15 cellular contexts compared by ENCODE assay signal in the genomic region with DNA sequence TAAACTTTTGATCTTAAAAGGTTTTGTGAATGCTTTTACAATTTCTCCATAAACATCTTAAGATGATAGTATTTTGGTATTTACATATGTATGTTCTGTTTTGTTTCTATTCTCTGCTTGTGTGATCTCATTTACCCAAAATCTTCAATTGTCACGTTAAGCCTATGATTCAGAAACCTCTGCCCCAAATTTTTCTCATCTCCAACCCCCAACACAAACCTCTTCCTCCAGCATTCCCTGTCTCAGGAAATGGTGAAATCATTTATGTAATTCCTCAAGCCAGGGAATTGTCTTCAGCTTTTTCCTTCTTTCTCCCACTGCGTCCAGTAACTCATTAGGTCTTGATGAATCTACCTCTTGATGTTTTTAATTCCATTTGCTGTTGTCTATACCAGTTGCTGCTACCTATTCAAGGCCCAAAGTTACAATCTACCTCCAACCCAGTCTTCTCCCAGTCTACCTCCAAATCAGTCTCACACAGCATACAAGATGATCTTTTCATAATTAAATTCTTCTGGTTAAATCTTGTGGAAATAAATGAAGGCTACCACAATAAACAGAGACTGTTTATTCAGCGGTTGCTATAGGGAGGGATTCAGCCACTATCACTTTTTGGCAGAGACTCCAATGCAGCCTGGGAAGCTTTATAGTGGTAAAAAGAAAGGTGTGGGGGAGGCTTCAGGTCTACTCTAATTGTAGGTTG. TPM values are rescaled to one million over a fixed set of nuclear protein-coding genes. Genes with fewer than 3 reads are reported as not detected.
A peak's percentile ranks its signal among the peaks of the same experiment; 100 is the strongest.
DNase-seq lines count a peak whose midpoint lies in the region; ATAC-seq and TF ChIP-seq lines count a peak whose summit lies in the region.
"Had no signal": no experiment of that assay in that cellular context is flagged by ENCODE, and none has a peak within 500 bp of the region (broad histone marks: within the 10 kb centered on the region; RNA-seq: fewer than 3 reads in every experiment).

No MANE protein-coding gene starts in this region.

- CTCF ChIA-PET in MCF 10A (lab: Yijun Ruan, JAX), result interaction anchor here (1.2 kb wide), 1 partner anchor 97 kb away, joined by 3 read pairs; no protein-coding TSS in a partner anchor

- no peak overlapping the region for H3K4me3 Mint-ChIP-seq in MCF 10A (ENCODE audit: unreplicated experiment)
- H3K4me3 Mint-ChIP-seq in effector memory CD8-positive, alpha-beta T cell, result no peak overlapping the region
- H3K4me3 Mint-ChIP-seq: activated CD4-positive, alpha-beta memory T cell treated with anti-CD3 and anti-CD28 coated beads for 36 hours had no signal

- WGBS in heart left ventricle, 4 donors, result 56 to 66% (median 62%) methylated on average over 3 of the region's 3 CpGs
- WGBS in transverse colon (ENCODE audit: low coverage in 1 of 2), 2 donors, result 52 to 69% methylated on average over 3 of the region's 3 CpGs

- in situ Hi-C loops in transverse colon (cut with MboI; ENCODE audit: low pct_ligation_motif_present in 1 of 4, low pct_unique_long_range_greater_than_20kb in 1 of 4, low sequenced_read_pairs in 3 of 4), result loop anchor here in 3 of 4 donors (25.0 kb wide), 1 partner anchor 88 kb away; a partner anchor contains a TSS

- H3K9me3 ChIP-seq in heart left ventricle (peaks cover 0 to under 1% (median 0%) of the 10 kb centered on the region in 12 donors), transverse colon (no peaks in the 10 kb centered on the region)
- H3K9me3 ChIP-seq: A549 had no signal

- intact Hi-C loops in left cardiac atrium (cut with DNase I) (no loop called here), heart left ventricle (cut with DNase I) (no loop called here), MCF 10A (cut with micrococcal nuclease) (no loop called here), transverse colon (cut with DNase I; ENCODE audit: low total_unique reads) (no loop called here)

- H3K27me3 ChIP-seq in heart left ventricle (peaks cover 0 to 6% (median 0%) of the 10 kb centered on the region in 9 donors), transverse colon (no peaks in the 10 kb centered on the region)

- BruUV-seq in MCF 10A (replicated peaks; lab: Mats Ljungman, UMichigan), result no TSS peak

- H3K4me1 ChIP-seq in heart left ventricle, result peaks cover 0 to 17% (median 9%) of the 10 kb centered on the region in 12 donors
- peaks cover 0 to 16% (median 9%) of the 10 kb centered on the region in 4 donors for H3K4me1 ChIP-seq in transverse colon

- H3K27ac ChIP-seq in heart left ventricle (peak overlapping the region in 2 of 12 donors; percentile 8 to 15), transverse colon (peak overlapping the region in 3 of 4 donors; percentile 10 to 13 (median 13))
- H3K27ac ChIP-seq: A549 had no signal

- TF ChIP-seq CTCF in heart left ventricle (IDR thresholded peaks at IDR 0.05) (no peak), MCF 10A (IDR thresholded peaks at IDR 0.05; ENCODE audit: unreplicated experiment) (no peak), transverse colon (IDR thresholded peaks at IDR 0.05) (no peak)

- H3K4me3 ChIP-seq in heart left ventricle (no peak overlapping the region), transverse colon (no peak overlapping the region)
- H3K4me3 ChIP-seq: A549 had no signal

- no peaks in the 10 kb centered on the region for H3K27me3 Mint-ChIP-seq in MCF 10A (ENCODE audit: insufficient read depth, unreplicated experiment)
- H3K27me3 Mint-ChIP-seq in effector memory CD8-positive, alpha-beta T cell, result peaks cover 36 to 54% of the 10 kb centered on the region in 2 donors

- no peaks in the 10 kb centered on the region for H3K36me3 ChIP-seq in heart left ventricle
- no peaks in the 10 kb centered on the region for H3K36me3 ChIP-seq in transverse colon

- no peaks in the 10 kb centered on the region for H3K36me3 Mint-ChIP-seq in MCF 10A (ENCODE audit: insufficient read depth, unreplicated experiment)
- H3K36me3 Mint-ChIP-seq in effector memory CD8-positive, alpha-beta T cell (ENCODE audit: insufficient read depth), result no peaks in the 10 kb centered on the region
- H3K36me3 Mint-ChIP-seq: activated CD4-positive, alpha-beta memory T cell treated with anti-CD3 and anti-CD28 coated beads for 36 hours had no signal

- ATAC-seq in left cardiac atrium (peak; percentile 56 to 81), heart left ventricle (no peak), HG02973 (IDR thresholded peaks at IDR 0.05; ENCODE audit: unreplicated experiment) (no peak)
- ATAC-seq in effector memory CD8-positive, alpha-beta T cell (replicated peaks), result no peak
- ATAC-seq: A549, Panc1 had no signal

- POLR2A ChIA-PET in MCF 10A (lab: Yijun Ruan, JAX), result no interaction called here

- peaks cover 12% of the 10 kb centered on the region for H3K4me1 Mint-ChIP-seq in MCF 10A (ENCODE audit: insufficient read depth, unreplicated experiment)
- H3K4me1 Mint-ChIP-seq in effector memory CD8-positive, alpha-beta T cell (ENCODE audit: low read depth in 2 of 2), result peaks cover 6% of the 10 kb centered on the region in 2 donors

- H3K27ac Mint-ChIP-seq in MCF 10A (ENCODE audit: low read depth, unreplicated experiment), result no peak overlapping the region
- no peak overlapping the region for H3K27ac Mint-ChIP-seq in effector memory CD8-positive, alpha-beta T cell
- H3K27ac Mint-ChIP-seq: activated CD4-positive, alpha-beta memory T cell treated with anti-CD3 and anti-CD28 coated beads for 36 hours; activated T-helper 2 cell treated with anti-CD3 and anti-CD28 coated beads, Interferon-gamma antibody, Interleukin-2, Interleukin-4, amounts not matched to agents 10 μg/mL and 5 μg/mL and 100 μg/mL, durations not matched to agents 14 hours and 24 hours and 36 hours had no signal

- TF ChIP-seq EP300 in transverse colon (IDR thresholded peaks at IDR 0.05; ENCODE audit: low read depth), result no peak

- H3K9me3 Mint-ChIP-seq in MCF 10A (ENCODE audit: unreplicated experiment), result no peaks in the 10 kb centered on the region
- H3K9me3 Mint-ChIP-seq in effector memory CD8-positive, alpha-beta T cell, result no peaks in the 10 kb centered on the region
- H3K9me3 Mint-ChIP-seq: activated CD4-positive, alpha-beta memory T cell treated with anti-CD3 and anti-CD28 coated beads for 36 hours; activated T-helper 2 cell treated with anti-CD3 and anti-CD28 coated beads, Interferon-gamma antibody, Interleukin-2, Interleukin-4, amounts not matched to agents 10 μg/mL and 5 μg/mL and 100 μg/mL, durations not matched to agents 14 hours and 24 hours and 36 hours had no signal

- DNase-seq in left cardiac atrium, result no peak
- no peak for DNase-seq in heart left ventricle
- DNase-seq in MCF 10A (ENCODE audit: unreplicated experiment), result peak; percentile 43
- peak; percentile 42 for DNase-seq in kidney tubule cell (ENCODE audit: low spot score)
- no peak for DNase-seq in transverse colon
- DNase-seq in effector memory CD8-positive, alpha-beta T cell, result no peak
- DNase-seq in NCI-H146 treated with DMSO at 0.1 percent for 48 hours (lab: John Stamatoyannopoulos, UW; ENCODE audit: unreplicated experiment), result no peak
- DNase-seq: activated CD4-positive, alpha-beta memory T cell treated with anti-CD3 and anti-CD28 coated beads for 36 hours; NCI-H1048; NCI-H446 treated with DMSO at 0.1 percent for 48 hours; T1000 had no signal

- no peak for TF ChIP-seq POLR2A in heart left ventricle (IDR thresholded peaks at IDR 0.05)
- no peak for TF ChIP-seq POLR2A in transverse colon (IDR thresholded peaks at IDR 0.05)

RNA-seq across cellular contexts. Expression of a gene that starts 5.8 kb away (rescaled TPM):
- 1 to 10 TPM; 3.4 to 4.5 TPM for total RNA-seq in left cardiac atrium
- 1 to 10 TPM; 1.3 to 4.5 (median 2.7) TPM for total RNA-seq in heart left ventricle
- polyA plus RNA-seq in heart left ventricle, result 1 to 10 TPM; 1.0 to 1.3 TPM
- 2.9 and 3.7 TPM in 2 replicates for total RNA-seq in MCF 10A (2022)
- 1 to 10 TPM; 1.4 to 6.8 (median 4.5) TPM for total RNA-seq in transverse colon

RNA-seq across cellular contexts. Expression of a gene that starts 39.2 kb away (rescaled TPM):
- total RNA-seq in left cardiac atrium, result 10 to 100 TPM; 22.0 to 28.2 TPM
- total RNA-seq in heart left ventricle, result 10 to 100 TPM in 3 of 9 donors, 1 to 10 TPM in 6; 6.2 to 16.7 (median 9.1) TPM
- polyA plus RNA-seq in heart left ventricle, result 1 to 10 TPM; 1.4 to 4.1 TPM
- total RNA-seq in MCF 10A (2022), result 0.68 and 1.3 TPM in 2 replicates
- total RNA-seq in transverse colon, result 10 to 100 TPM in 3 of 4 donors, 1 to 10 TPM in 1; 9.2 to 42.9 (median 27.9) TPM
- total RNA-seq: activated CD4-positive, alpha-beta memory T cell treated with anti-CD3 and anti-CD28 coated beads for 36 hours; activated T-helper 2 cell treated with anti-CD3 and anti-CD28 coated beads, Interferon-gamma antibody, Interleukin-2, Interleukin-4, amounts not matched to agents 10 μg/mL and 5 μg/mL and 100 μg/mL, durations not matched to agents 14 hours and 24 hours and 36 hours had no signal

Comparison
In these comparisons a context has a peak if more than half of its experiments do, and no peak if none do; other contexts are left out.
1. ATAC-seq: peak in left cardiac atrium (2 of 2); none in heart left ventricle (0 of 4), effector memory CD8-positive, alpha-beta T cell (single experiment) and HG02973 (single experiment).
2. DNase-seq: peak in MCF 10A (single experiment) and kidney tubule cell (single experiment); none in left cardiac atrium (single experiment), heart left ventricle (0 of 5), transverse colon (single experiment), effector memory CD8-positive, alpha-beta T cell (0 of 3) and NCI-H146 treated with DMSO at 0.1 percent for 48 hours (single experiment).